8 cellular contexts compared by ENCODE assay signal in genomic region chr1:40258445-40258769, GRCh38. TPM values are rescaled to one million over a fixed set of nuclear protein-coding genes. Genes with fewer than 3 reads are reported as not detected.
A peak's percentile ranks its signal among the peaks of the same experiment; 100 is the strongest.
DNase-seq lines count a peak whose midpoint lies in the region; ATAC-seq, FAIRE-seq and TF ChIP-seq lines count a peak whose summit lies in the region.

No MANE protein-coding gene starts in this region.

- peak overlapping the region; percentile 88 for H3K4me3 Mint-ChIP-seq in endodermal cell

- H3K27ac ChIP-seq in endodermal cell (ENCODE audit: low read depth, low read length), result no peak overlapping the region
- H3K27ac ChIP-seq in neutrophil, result peak overlapping the region; percentile 92

- no peaks in the 10 kb centered on the region for H3K9me3 ChIP-seq in NT2/D1 (ENCODE audit: insufficient read depth, low read length)
- no peaks in the 10 kb centered on the region for H3K9me3 ChIP-seq in endodermal cell (ENCODE audit: control insufficient read depth, low read length)
- no peaks in the 10 kb centered on the region for H3K9me3 ChIP-seq in neutrophil

- no peaks in the 10 kb centered on the region for H3K9me3 Mint-ChIP-seq in endodermal cell

- H3K27me3 ChIP-seq in NT2/D1 (ENCODE audit: insufficient read depth, insufficient read length) (no peaks in the 10 kb centered on the region), endodermal cell (ENCODE audit: control insufficient read depth, insufficient read depth, low read length, poor library complexity, severe bottlenecking) (no peaks in the 10 kb centered on the region), neutrophil (no peaks in the 10 kb centered on the region)

- WGBS in endodermal cell (ENCODE audit: insufficient coverage in 1 of 2, insufficient read length in 1 of 2), 2 experiments, result 0 to 1% methylated on average over 6 to 10 of the region's 10 CpGs

- FAIRE-seq in frontal cortex (lab: Jason Lieb, UNC), result no peak

- H3K4me1 Mint-ChIP-seq in endodermal cell, result peaks cover 5% of the 10 kb centered on the region

- ATAC-seq in GM21528 (IDR thresholded peaks at IDR 0.05; ENCODE audit: low FRiP score, unreplicated experiment) (no peak), HG02642 (IDR thresholded peaks at IDR 0.05; ENCODE audit: poor library complexity, unreplicated experiment) (no peak)

- H3K4me3 ChIP-seq in NT2/D1 (ENCODE audit: insufficient read length, low read depth) (peak overlapping the region; percentile 100), endodermal cell (ENCODE audit: low read length) (peak overlapping the region; percentile 94), neutrophil (ENCODE audit: low read depth in 1 of 2, low read length in 1 of 2) (peak overlapping the region; percentile 76 to 99)

- peaks cover 32% of the 10 kb centered on the region for H3K36me3 Mint-ChIP-seq in endodermal cell (ENCODE audit: low read depth)

- H3K27me3 Mint-ChIP-seq in endodermal cell (ENCODE audit: insufficient read depth), result no peaks in the 10 kb centered on the region

- H3K27ac Mint-ChIP-seq in endodermal cell, result peak overlapping the region; percentile 97

- H3K4me1 ChIP-seq in NT2/D1 (ENCODE audit: insufficient read depth, insufficient read length), result no peaks in the 10 kb centered on the region
- no peaks in the 10 kb centered on the region for H3K4me1 ChIP-seq in endodermal cell (ENCODE audit: control insufficient read depth, insufficient read depth, low read length)
- H3K4me1 ChIP-seq in neutrophil (ENCODE audit: control insufficient read depth in 1 of 2, insufficient read depth in 1 of 2, low read depth in 1 of 2, low read length in 1 of 2), result peaks cover 23 to 26% of the 10 kb centered on the region in 2 experiments

- DNase-seq in GM03348 (ENCODE audit: low spot score) (peak; percentile 23), NT2/D1 (ENCODE audit: low read depth, low spot score) (no peak), endodermal cell (no peak), frontal cortex (ENCODE audit: low spot score in 2 of 2) (no peak), OCI-M1 (lab: John Stamatoyannopoulos, UW) (no peak)

- H3K36me3 ChIP-seq in NT2/D1 (ENCODE audit: insufficient read depth, insufficient read length, low read length), result peaks cover 51% of the 10 kb centered on the region
- peaks cover 38% of the 10 kb centered on the region for H3K36me3 ChIP-seq in endodermal cell (ENCODE audit: control insufficient read depth, insufficient read depth, low read length)
- peaks cover 35% of the 10 kb centered on the region for H3K36me3 ChIP-seq in neutrophil

- H3K9ac ChIP-seq in NT2/D1 (ENCODE audit: insufficient read length, low read depth) (peak overlapping the region; percentile 100), endodermal cell (ENCODE audit: extremely low read depth, low read length, poor library complexity, severe bottlenecking) (peak overlapping the region; percentile 54)

- TF ChIP-seq CTCF in endodermal cell (conservative IDR thresholded peaks at IDR 0.05), result no peak
- no peak for TF ChIP-seq CTCF in neutrophil (IDR thresholded peaks at IDR 0.05)

RNA-seq across cellular contexts. Expression of gene ZMPSTE24, which starts 0.4 kb away (rescaled TPM):
- total RNA-seq in endodermal cell (10 to 100 TPM; 41.4 to 42.4 TPM), frontal cortex (54.2 TPM)
- 37.0 TPM for polyA plus RNA-seq in endodermal cell (2013, experiment 1 of 2)
- 33.9 TPM for polyA plus RNA-seq in endodermal cell (2013, experiment 2 of 2)

RNA-seq across cellular contexts. Expression of gene TMCO2, which starts 10.7 kb away (rescaled TPM):
- total RNA-seq in endodermal cell (not detected), frontal cortex (not detected)
- not detected for polyA plus RNA-seq in endodermal cell (2013, experiment 1 of 2)
- not detected for polyA plus RNA-seq in endodermal cell (2013, experiment 2 of 2)

RNA-seq across cellular contexts. Expression of gene COL9A2, which starts 58.7 kb away (rescaled TPM):
- total RNA-seq in endodermal cell (100 to 1,000 TPM; 295 to 470 TPM), frontal cortex (6.9 TPM)
- 53.1 TPM for polyA plus RNA-seq in endodermal cell (2013, experiment 1 of 2)
- polyA plus RNA-seq in endodermal cell (2013, experiment 2 of 2), result 54.2 TPM

Comparison
In these comparisons a context has a peak if more than half of its experiments do, and no peak if none do; other contexts are left out.
1. RNA of gene COL9A2, which starts 58.7 kb away (total RNA-seq): 295 to 470 TPM in endodermal cell; 6.9 TPM in frontal cortex (single experiment); every median in the first group is over 10 times any median in the second.
2. Peak in every context shown above with its lines, with median percentiles within 50 percentile points of each other: H3K4me3 ChIP-seq.